14 cellular contexts compared by ENCODE assay signal in the genomic region with DNA sequence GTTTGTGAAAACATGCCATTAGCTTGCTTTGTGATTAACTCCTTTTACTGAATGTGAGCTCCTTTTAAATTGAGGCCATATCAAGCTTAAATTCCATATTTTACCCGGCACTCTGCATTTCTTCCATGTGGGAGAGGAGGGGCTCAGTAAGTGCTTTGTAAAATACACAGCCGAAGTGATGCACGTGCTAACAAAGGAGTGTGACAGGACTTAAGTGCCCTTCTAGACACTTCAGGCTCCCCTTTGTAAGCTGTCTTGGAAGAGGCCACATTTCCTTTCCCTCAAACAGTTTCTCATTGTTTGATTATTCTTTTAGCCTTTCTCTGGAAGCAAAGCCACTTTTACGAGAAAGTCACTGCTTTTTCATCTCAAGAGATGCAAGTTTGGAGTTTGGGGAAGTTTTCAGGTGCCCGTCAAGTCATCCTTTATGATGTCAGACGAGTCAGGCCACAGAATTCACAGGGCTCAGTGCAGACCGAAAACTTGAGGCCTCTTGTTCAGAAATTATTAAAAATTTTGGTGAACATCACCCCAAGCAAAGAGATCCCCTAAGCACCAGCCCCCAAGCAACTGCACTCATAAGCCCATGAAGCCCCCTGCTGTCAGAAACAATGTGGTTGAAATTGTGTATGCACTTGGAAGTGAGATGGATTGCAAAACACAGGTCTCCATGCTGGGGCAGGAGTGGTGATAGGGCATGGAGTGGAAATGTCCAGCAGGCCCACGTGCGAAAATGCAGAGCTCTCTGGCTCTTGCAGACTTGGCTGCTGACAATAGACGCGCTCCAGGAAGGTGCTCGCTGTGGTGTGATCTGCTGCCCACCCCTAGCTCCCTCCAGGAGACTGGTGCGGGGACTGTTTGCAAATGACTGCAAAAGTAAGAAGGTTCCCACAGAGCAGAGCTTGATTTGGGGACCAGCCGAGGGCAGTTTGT. TPM values are rescaled to one million over a fixed set of nuclear protein-coding genes. Genes with fewer than 3 reads are reported as not detected.
DNase-seq lines count a peak whose midpoint lies in the region; ATAC-seq and TF ChIP-seq lines count a peak whose summit lies in the region.
"Had no signal": no experiment of that assay in that cellular context is flagged by ENCODE, and none has a peak within 500 bp of the region (broad histone marks: within the 10 kb centered on the region; RNA-seq: fewer than 3 reads in every experiment).

No MANE protein-coding gene starts in this region.

- H3K27ac Mint-ChIP-seq in CD8-positive, alpha-beta memory T cell = peak overlapping the region; percentile 92 to 99 (median 98)
- no peak overlapping the region for H3K27ac Mint-ChIP-seq in GM23338
- H3K27ac Mint-ChIP-seq in activated T-helper 17 cell treated with anti-CD3 and anti-CD28 coated beads, Interleukin-2, amount 50 U/mL, for 72 hours = peak overlapping the region; percentile 93
- peak overlapping the region in 6 of 9 donors; percentile 97 to 100 (median 99) for H3K27ac Mint-ChIP-seq in naive thymus-derived CD4-positive, alpha-beta T cell
- H3K27ac Mint-ChIP-seq: nephron progenitor cell had no signal

- no peaks in the 10 kb centered on the region for H3K27me3 ChIP-seq in CD8-positive, alpha-beta memory T cell (ENCODE audit: insufficient read depth, low read length, poor library complexity, severe bottlenecking)
- H3K27me3 ChIP-seq in GM23338 (ENCODE audit: insufficient read depth) = no peaks in the 10 kb centered on the region
- no peaks in the 10 kb centered on the region for H3K27me3 ChIP-seq in naive thymus-derived CD4-positive, alpha-beta T cell (ENCODE audit: control insufficient read depth in 2 of 2, insufficient read depth in 2 of 2, low read length in 2 of 2)
- H3K27me3 ChIP-seq: tibial nerve had no signal

- peak overlapping the region; percentile 56 for H3K4me2 ChIP-seq in GM23338

- peaks cover 98% of the 10 kb centered on the region for H3K4me1 ChIP-seq in CD8-positive, alpha-beta memory T cell (ENCODE audit: insufficient read depth, low read length)
- H3K4me1 ChIP-seq in GM23338 (ENCODE audit: insufficient read depth) = peaks cover 45% of the 10 kb centered on the region
- peaks cover 77 to 92% of the 10 kb centered on the region in 2 donors for H3K4me1 ChIP-seq in naive thymus-derived CD4-positive, alpha-beta T cell (ENCODE audit: control insufficient read depth in 2 of 2, insufficient read depth in 2 of 2, low read length in 2 of 2)

- peak; percentile 18 for ATAC-seq in GM23338
- ATAC-seq in activated T-helper 17 cell treated with anti-CD3 and anti-CD28 coated beads, Interleukin-2, amount 50 U/mL, for 72 hours (replicated peaks) = no peak
- ATAC-seq in naive thymus-derived CD4-positive, alpha-beta T cell = no peak
- no peak for ATAC-seq in GM19455 (IDR thresholded peaks at IDR 0.05; ENCODE audit: unreplicated experiment)

- peak overlapping the region; percentile 67 for H3K4me3 ChIP-seq in CD8-positive, alpha-beta memory T cell (ENCODE audit: low read length)
- H3K4me3 ChIP-seq in GM23338 = no peak overlapping the region
- H3K4me3 ChIP-seq in naive thymus-derived CD4-positive, alpha-beta T cell (ENCODE audit: low read length) = peak overlapping the region; percentile 73
- H3K4me3 ChIP-seq: tibial nerve had no signal

- no peaks in the 10 kb centered on the region for H3K9me3 Mint-ChIP-seq in CD8-positive, alpha-beta memory T cell
- H3K9me3 Mint-ChIP-seq in GM23338 = no peaks in the 10 kb centered on the region
- H3K9me3 Mint-ChIP-seq in activated T-helper 17 cell treated with anti-CD3 and anti-CD28 coated beads, Interleukin-2, amount 50 U/mL, for 72 hours = no peaks in the 10 kb centered on the region
- peaks cover 0 to 5% (median 0%) of the 10 kb centered on the region in 11 donors for H3K9me3 Mint-ChIP-seq in naive thymus-derived CD4-positive, alpha-beta T cell
- H3K9me3 Mint-ChIP-seq: nephron progenitor cell had no signal

- no peaks in the 10 kb centered on the region for H3F3A ChIP-seq in GM23338 (replicated peaks; ENCODE audit: low read depth)

- intact Hi-C loops in naive thymus-derived CD4-positive, alpha-beta T cell (cut with micrococcal nuclease) = loop anchor here in 1 of 2 donors (2.0 to 5.0 kb wide), 2 partner anchors 17 to 224 kb away; a partner anchor contains a TSS

- no peaks in the 10 kb centered on the region for H4K20me1 ChIP-seq in GM23338 (replicated peaks; ENCODE audit: insufficient read depth)

- H3K27ac ChIP-seq in CD8-positive, alpha-beta memory T cell (ENCODE audit: low read depth, low read length) = peak overlapping the region; percentile 66
- no peak overlapping the region for H3K27ac ChIP-seq in GM23338 (ENCODE audit: low read depth)
- peak overlapping the region; percentile 90 for H3K27ac ChIP-seq in naive thymus-derived CD4-positive, alpha-beta T cell (ENCODE audit: low read depth, low read length)
- H3K27ac ChIP-seq: WERI-Rb-1 had no signal

- DNase-seq in CD8-positive, alpha-beta memory T cell = peak in 2 of 5 donors; percentile 52 to 53
- no peak for DNase-seq in GM23338 (ENCODE audit: low spot score)
- peak in 1 of 9 donors; percentile 44 for DNase-seq in naive thymus-derived CD4-positive, alpha-beta T cell
- DNase-seq in T-helper 9 cell = no peak
- no peak for DNase-seq in ecto neural progenitor cell (ENCODE audit: low spot score)
- DNase-seq in stimulated activated CD4-positive, alpha-beta T cell treated with anti-CD3 and anti-CD28 coated beads, Interleukin-2, amount 100 ng/mL, for 48 hours = no peak
- DNase-seq: Calu3, NCI-H1105 treated with DMSO at 0.1 percent for 48 hours, nephron progenitor cell, WERI-Rb-1 had no signal

- H3K4me3 Mint-ChIP-seq in CD8-positive, alpha-beta memory T cell = peak overlapping the region; percentile 95 to 100 (median 99)
- peak overlapping the region; percentile 23; the same call in 1 of the 3 replicates for H3K4me3 Mint-ChIP-seq in GM23338
- peak overlapping the region; percentile 98 for H3K4me3 Mint-ChIP-seq in activated T-helper 17 cell treated with anti-CD3 and anti-CD28 coated beads, Interleukin-2, amount 50 U/mL, for 72 hours
- peak overlapping the region; percentile 91 to 100 (median 99) for H3K4me3 Mint-ChIP-seq in naive thymus-derived CD4-positive, alpha-beta T cell

- no peak for TF ChIP-seq CTCF in GM23338 (conservative IDR thresholded peaks at IDR 0.05; ENCODE audit: low read depth in 2 of 2)

- peaks cover 19% of the 10 kb centered on the region for H3K36me3 ChIP-seq in CD8-positive, alpha-beta memory T cell (ENCODE audit: insufficient read depth, low read length)
- no peaks in the 10 kb centered on the region for H3K36me3 ChIP-seq in GM23338 (ENCODE audit: insufficient read depth)
- peaks cover 0 to 12% (median 9%) of the 10 kb centered on the region in 3 experiments for H3K36me3 ChIP-seq in naive thymus-derived CD4-positive, alpha-beta T cell (ENCODE audit: control insufficient read depth in 2 of 3, insufficient read depth in 3 of 3, low read length in 3 of 3)
- H3K36me3 ChIP-seq: tibial nerve, WERI-Rb-1 had no signal

- no peaks in the 10 kb centered on the region for H3K9me2 ChIP-seq in GM23338 (ENCODE audit: insufficient read depth)

- H3K36me3 Mint-ChIP-seq in CD8-positive, alpha-beta memory T cell = peaks cover 0 to 56% (median 27%) of the 10 kb centered on the region in 3 donors
- H3K36me3 Mint-ChIP-seq in GM23338 (ENCODE audit: low read depth) = no peaks in the 10 kb centered on the region
- H3K36me3 Mint-ChIP-seq in activated T-helper 17 cell treated with anti-CD3 and anti-CD28 coated beads, Interleukin-2, amount 50 U/mL, for 72 hours (ENCODE audit: low read depth) = no peaks in the 10 kb centered on the region
- peaks cover 7 to 78% (median 45%) of the 10 kb centered on the region in 5 donors for H3K36me3 Mint-ChIP-seq in naive thymus-derived CD4-positive, alpha-beta T cell

- peak overlapping the region; percentile 85 for H2AFZ ChIP-seq in GM23338

- H3K79me2 ChIP-seq in GM23338 (replicated peaks; ENCODE audit: insufficient read depth) = no peaks in the 10 kb centered on the region

- CTCF ChIA-PET in CD8-positive, alpha-beta memory T cell (lab: Charles Lee) = interaction anchor here (0.8 to 26.5 kb wide), 11 partner anchors 9 to 172 kb away, joined by 3 to 815 read pairs (median 5); a partner anchor contains a TSS
- CTCF ChIA-PET in naive thymus-derived CD4-positive, alpha-beta T cell (lab: Charles Lee) = interaction anchor here (0.6 to 13.1 kb wide), 7 partner anchors 9 to 109 kb away, joined by 3 to 210 read pairs (median 9); a partner anchor contains a TSS

- H3K9me3 ChIP-seq in CD8-positive, alpha-beta memory T cell (ENCODE audit: low read length) = no peaks in the 10 kb centered on the region
- H3K9me3 ChIP-seq in naive thymus-derived CD4-positive, alpha-beta T cell (ENCODE audit: control insufficient read depth in 2 of 3, low read length in 3 of 3) = no peaks in the 10 kb centered on the region
- H3K9me3 ChIP-seq: tibial nerve had no signal

- peaks cover 95 to 100% (median 99%) of the 10 kb centered on the region in 3 donors for H3K4me1 Mint-ChIP-seq in CD8-positive, alpha-beta memory T cell
- H3K4me1 Mint-ChIP-seq in GM23338 = peaks cover 61% of the 10 kb centered on the region
- H3K4me1 Mint-ChIP-seq in activated T-helper 17 cell treated with anti-CD3 and anti-CD28 coated beads, Interleukin-2, amount 50 U/mL, for 72 hours = peaks cover 60% of the 10 kb centered on the region
- H3K4me1 Mint-ChIP-seq in naive thymus-derived CD4-positive, alpha-beta T cell = peaks cover 0 to 100% (median 89%) of the 10 kb centered on the region in 7 donors

- H3K27me3 Mint-ChIP-seq in CD8-positive, alpha-beta memory T cell = no peaks in the 10 kb centered on the region
- H3K27me3 Mint-ChIP-seq in GM23338 (ENCODE audit: insufficient read depth, low read depth, poor library complexity) = no peaks in the 10 kb centered on the region
- no peaks in the 10 kb centered on the region for H3K27me3 Mint-ChIP-seq in activated T-helper 17 cell treated with anti-CD3 and anti-CD28 coated beads, Interleukin-2, amount 50 U/mL, for 72 hours
- H3K27me3 Mint-ChIP-seq in naive thymus-derived CD4-positive, alpha-beta T cell = no peaks in the 10 kb centered on the region

- POLR2A ChIA-PET in CD8-positive, alpha-beta memory T cell (lab: Charles Lee) = interaction anchor here (1.0 to 5.0 kb wide), 9 partner anchors 10 to 109 kb away, joined by 3 to 29 read pairs (median 6); no protein-coding TSS in a partner anchor
- POLR2A ChIA-PET in naive thymus-derived CD4-positive, alpha-beta T cell (lab: Charles Lee) = interaction anchor here (0.6 to 44.3 kb wide), 9 partner anchors 3 to 106 kb away, joined by 3 to 2368 read pairs (median 416); a partner anchor contains a TSS

RNA-seq across cellular contexts. Expression of a gene that starts 11.5 kb away (rescaled TPM):
- 100 to 1,000 TPM; 225 to 226 TPM for total RNA-seq in CD8-positive, alpha-beta memory T cell
- polyA plus RNA-seq in CD8-positive, alpha-beta memory T cell = 238 TPM
- 0.43 and 1.8 TPM in 2 replicates for total RNA-seq in GM23338 (2014; rRNA removed; shearing (Covaris generic))
- polyA plus RNA-seq in GM23338 (2016; fragmentation: Nextera tagmentation; extraction: Ambion mirVana) = 0.45 and 0.57 TPM in 2 replicates
- 100 to 1,000 TPM; 253 to 343 TPM for total RNA-seq in activated T-helper 17 cell treated with anti-CD3 and anti-CD28 coated beads, Interleukin-2, amount 50 U/mL, for 72 hours
- 100 to 1,000 TPM; 388 to 548 (median 463) TPM for total RNA-seq in naive thymus-derived CD4-positive, alpha-beta T cell
- polyA plus RNA-seq in naive thymus-derived CD4-positive, alpha-beta T cell = 100 to 1,000 TPM; 258 to 318 TPM
- total RNA-seq: epithelial cell of proximal tubule had no signal

Comparison
In these comparisons a context has a peak if more than half of its experiments do, and no peak if none do; other contexts are left out.
1. H3K4me3 Mint-ChIP-seq: peak in every context shown above with its lines; median percentile 99 in CD8-positive, alpha-beta memory T cell; 99 in naive thymus-derived CD4-positive, alpha-beta T cell; 98 in activated T-helper 17 cell treated with anti-CD3 and anti-CD28 coated beads, Interleukin-2, amount 50 U/mL, for 72 hours; 23 in GM23338.
2. RNA of a gene that starts 11.5 kb away (total RNA-seq): 388 to 548 TPM in naive thymus-derived CD4-positive, alpha-beta T cell, 253 to 343 TPM in activated T-helper 17 cell treated with anti-CD3 and anti-CD28 coated beads, Interleukin-2, amount 50 U/mL, for 72 hours and 225 to 226 TPM in CD8-positive, alpha-beta memory T cell; 0.43 to 1.8 TPM in GM23338; every median in the first group is over 10 times any median in the second.